Comparison of ENCODE assay signal across 8 cellular contexts in genomic region chr13:23384111-23384510, GRCh38. TPM values are rescaled to one million over a fixed set of nuclear protein-coding genes. Genes with fewer than 3 reads are reported as not detected.
A peak's percentile ranks its signal among the peaks of the same experiment; 100 is the strongest.
DNase-seq lines count a peak whose midpoint lies in the region; ATAC-seq and TF ChIP-seq lines count a peak whose summit lies in the region.

No MANE protein-coding gene starts in this region.

- peak; percentile 54 for DNase-seq in activated naive CD4-positive, alpha-beta T cell treated with anti-CD3 and anti-CD28 coated beads for 36 hours
- no peak for DNase-seq in activated naive CD4-positive, alpha-beta T cell treated with anti-CD3 and anti-CD28 coated beads, Interleukin-2, amount 10 ng/mL, durations not matched to agents 7 days and 5 days
- peak; percentile 4 for DNase-seq in T-helper 22 cell (ENCODE audit: low read depth)
- DNase-seq in stimulated activated naive CD8-positive, alpha-beta T cell treated with anti-CD3 and anti-CD28 coated beads, Interleukin-15, Interleukin-2, amounts not matched to agents 100 U/mL and 50 U/mL, for 24 hours, result no peak
- DNase-seq in testis, result no peak
- no peak for DNase-seq in dorsolateral prefrontal cortex
- no peak for DNase-seq in coronary artery (ENCODE audit: low spot score)

- peaks cover 52% of the 10 kb centered on the region for H3K4me1 Mint-ChIP-seq in activated naive CD4-positive, alpha-beta T cell treated with anti-CD3 and anti-CD28 coated beads for 36 hours (ENCODE audit: low read depth)
- H3K4me1 Mint-ChIP-seq in activated naive CD4-positive, alpha-beta T cell treated with anti-CD3 and anti-CD28 coated beads, Interleukin-2, amount 10 ng/mL, durations not matched to agents 7 days and 5 days, result peaks cover 47% of the 10 kb centered on the region

- H3K4me1 ChIP-seq in testis, result peaks cover 6% of the 10 kb centered on the region

- 88 to 94% methylated on average over 4 of the region's 4 CpGs for WGBS in testis, 2 donors

- peak overlapping the region; percentile 24 for H3K27ac Mint-ChIP-seq in activated naive CD4-positive, alpha-beta T cell treated with anti-CD3 and anti-CD28 coated beads for 36 hours
- H3K27ac Mint-ChIP-seq in activated naive CD4-positive, alpha-beta T cell treated with anti-CD3 and anti-CD28 coated beads, Interleukin-2, amount 10 ng/mL, durations not matched to agents 7 days and 5 days, result no peak overlapping the region

- no peak for TF ChIP-seq POLR2A in testis (IDR thresholded peaks at IDR 0.05)

- H3K27ac ChIP-seq in testis (no peak overlapping the region), dorsolateral prefrontal cortex (no peak overlapping the region), coronary artery (no peak overlapping the region)

- peak; percentile 86 for ATAC-seq in HG02884 (IDR thresholded peaks at IDR 0.05; ENCODE audit: unreplicated experiment)
- peak; percentile 94 for ATAC-seq in stimulated activated naive CD8-positive, alpha-beta T cell treated with anti-CD3 and anti-CD28 coated beads, Interleukin-15, Interleukin-2, amounts not matched to agents 100 U/mL and 50 U/mL, for 24 hours

- H3K27me3 ChIP-seq in testis (no peaks in the 10 kb centered on the region), dorsolateral prefrontal cortex (no peaks in the 10 kb centered on the region)

- H3K9me3 Mint-ChIP-seq in activated naive CD4-positive, alpha-beta T cell treated with anti-CD3 and anti-CD28 coated beads for 36 hours, result no peaks in the 10 kb centered on the region
- no peaks in the 10 kb centered on the region for H3K9me3 Mint-ChIP-seq in activated naive CD4-positive, alpha-beta T cell treated with anti-CD3 and anti-CD28 coated beads, Interleukin-2, amount 10 ng/mL, durations not matched to agents 7 days and 5 days

- TF ChIP-seq CTCF in testis (IDR thresholded peaks at IDR 0.05) (no peak), dorsolateral prefrontal cortex (IDR thresholded peaks at IDR 0.05 in 54 of 56, conservative IDR thresholded peaks at IDR 0.05 in 2 of 56; ENCODE audit: low read depth in 1 of 56, partially characterized antibody in 56 of 56) (no peak), coronary artery (IDR thresholded peaks at IDR 0.05) (no peak)

- no peak overlapping the region for H3K4me3 Mint-ChIP-seq in activated naive CD4-positive, alpha-beta T cell treated with anti-CD3 and anti-CD28 coated beads for 36 hours
- H3K4me3 Mint-ChIP-seq in activated naive CD4-positive, alpha-beta T cell treated with anti-CD3 and anti-CD28 coated beads, Interleukin-2, amount 10 ng/mL, durations not matched to agents 7 days and 5 days, result no peak overlapping the region

- intact Hi-C loops in activated naive CD4-positive, alpha-beta T cell treated with anti-CD3 and anti-CD28 coated beads for 36 hours (cut with micrococcal nuclease), result no loop called here
- intact Hi-C loops in testis (cut with DNase I; ENCODE audit: low total_unique reads) (no loop called here), dorsolateral prefrontal cortex (cut with DNase I) (no loop called here)

- no peaks in the 10 kb centered on the region for H3K36me3 ChIP-seq in testis (ENCODE audit: low read depth, missing control alignments)

- H3K9me3 ChIP-seq in testis, result no peaks in the 10 kb centered on the region

- H3K4me3 ChIP-seq in testis (no peak overlapping the region), dorsolateral prefrontal cortex (no peak overlapping the region), coronary artery (no peak overlapping the region)

- peaks cover 3% of the 10 kb centered on the region for H3K27me3 Mint-ChIP-seq in activated naive CD4-positive, alpha-beta T cell treated with anti-CD3 and anti-CD28 coated beads for 36 hours (ENCODE audit: low read depth)
- H3K27me3 Mint-ChIP-seq in activated naive CD4-positive, alpha-beta T cell treated with anti-CD3 and anti-CD28 coated beads, Interleukin-2, amount 10 ng/mL, durations not matched to agents 7 days and 5 days, result peaks cover 5% of the 10 kb centered on the region

- CTCF ChIA-PET in activated naive CD4-positive, alpha-beta T cell treated with anti-CD3 and anti-CD28 coated beads for 36 hours (lab: Charles Lee), result no interaction called here
- CTCF ChIA-PET in activated naive CD4-positive, alpha-beta T cell treated with anti-CD3 and anti-CD28 coated beads, Interleukin-2, amount 10 ng/mL, durations not matched to agents 7 days and 5 days (lab: Charles Lee), result no interaction called here

- no peaks in the 10 kb centered on the region for H3K36me3 Mint-ChIP-seq in activated naive CD4-positive, alpha-beta T cell treated with anti-CD3 and anti-CD28 coated beads for 36 hours (ENCODE audit: low read depth)
- peaks cover 3% of the 10 kb centered on the region for H3K36me3 Mint-ChIP-seq in activated naive CD4-positive, alpha-beta T cell treated with anti-CD3 and anti-CD28 coated beads, Interleukin-2, amount 10 ng/mL, durations not matched to agents 7 days and 5 days

RNA-seq across cellular contexts. Expression of gene SACS, which starts 49.4 kb away (rescaled TPM):
- total RNA-seq in activated naive CD4-positive, alpha-beta T cell treated with anti-CD3 and anti-CD28 coated beads for 36 hours, result 10 to 100 TPM; 26.1 to 30.8 TPM
- total RNA-seq in testis (10 to 100 TPM; 38.2 to 48.3 TPM), dorsolateral prefrontal cortex (10 to 100 TPM; 45.4 to 95.1 (median 74.8) TPM)
- 8.0 TPM for polyA plus RNA-seq in testis (ENCODE audit: insufficient read depth, low read depth, low replicate concordance)

Comparison
In these comparisons a context has a peak if more than half of its experiments do, and no peak if none do; other contexts are left out.
1. DNase-seq: peak in activated naive CD4-positive, alpha-beta T cell treated with anti-CD3 and anti-CD28 coated beads for 36 hours (single experiment) and T-helper 22 cell (single experiment); none in activated naive CD4-positive, alpha-beta T cell treated with anti-CD3 and anti-CD28 coated beads, Interleukin-2, amount 10 ng/mL, durations not matched to agents 7 days and 5 days (single experiment), stimulated activated naive CD8-positive, alpha-beta T cell treated with anti-CD3 and anti-CD28 coated beads, Interleukin-15, Interleukin-2, amounts not matched to agents 100 U/mL and 50 U/mL, for 24 hours (single experiment), testis (single experiment), dorsolateral prefrontal cortex (0 of 10) and coronary artery (single experiment).